ENCODE assay signal across 1 cellular context in the genomic region with DNA sequence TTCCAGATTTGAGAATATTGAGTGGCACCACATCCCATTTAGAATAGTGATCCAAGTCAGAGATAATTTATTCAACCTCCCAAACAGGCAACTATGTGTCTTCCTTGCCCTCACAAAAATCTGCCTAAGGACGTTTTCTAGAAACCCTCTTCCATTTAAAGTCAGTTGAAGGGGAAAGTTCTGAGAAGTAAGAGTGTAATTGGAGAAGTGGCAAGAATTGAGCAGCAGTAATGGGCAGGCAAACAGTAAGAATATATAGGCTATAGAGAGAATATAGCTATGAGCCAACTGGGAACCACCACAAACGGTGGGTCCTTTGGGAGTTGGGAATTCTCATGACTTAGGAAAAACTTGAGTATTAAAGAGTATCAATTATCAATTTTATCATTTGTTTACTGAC.
TF ChIP-seq lines count a peak whose summit lies in the region.

No MANE protein-coding gene starts in this region.

TF ChIP-seq in GM23338, 12 proteins besides CTCF, POLR2A, EP300 and RAD21:
- TF ChIP-seq CREB1 (CRISPR knock-in tag; IDR thresholded peaks at IDR 0.05; ENCODE audit: low read depth) (no peak), STAT1 (IDR thresholded peaks at IDR 0.05; ENCODE audit: unreplicated experiment) (no peak), NANOG (IDR thresholded peaks at IDR 0.05; ENCODE audit: borderline replicate concordance) (no peak), ZNF331 (CRISPR knock-in tag; IDR thresholded peaks at IDR 0.05; ENCODE audit: low read depth) (no peak), POLR2AphosphoS5 (IDR thresholded peaks at IDR 0.05; ENCODE audit: low read depth) (no peak)
- TF ChIP-seq, protein P1, sequence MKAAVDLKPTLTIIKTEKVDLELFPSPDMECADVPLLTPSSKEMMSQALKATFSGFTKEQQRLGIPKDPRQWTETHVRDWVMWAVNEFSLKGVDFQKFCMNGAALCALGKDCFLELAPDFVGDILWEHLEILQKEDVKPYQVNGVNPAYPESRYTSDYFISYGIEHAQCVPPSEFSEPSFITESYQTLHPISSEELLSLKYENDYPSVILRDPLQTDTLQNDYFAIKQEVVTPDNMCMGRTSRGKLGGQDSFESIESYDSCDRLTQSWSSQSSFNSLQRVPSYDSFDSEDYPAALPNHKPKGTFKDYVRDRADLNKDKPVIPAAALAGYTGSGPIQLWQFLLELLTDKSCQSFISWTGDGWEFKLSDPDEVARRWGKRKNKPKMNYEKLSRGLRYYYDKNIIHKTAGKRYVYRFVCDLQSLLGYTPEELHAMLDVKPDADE (IDR thresholded peaks at IDR 0.05): no peak
- TF ChIP-seq, protein P2, sequence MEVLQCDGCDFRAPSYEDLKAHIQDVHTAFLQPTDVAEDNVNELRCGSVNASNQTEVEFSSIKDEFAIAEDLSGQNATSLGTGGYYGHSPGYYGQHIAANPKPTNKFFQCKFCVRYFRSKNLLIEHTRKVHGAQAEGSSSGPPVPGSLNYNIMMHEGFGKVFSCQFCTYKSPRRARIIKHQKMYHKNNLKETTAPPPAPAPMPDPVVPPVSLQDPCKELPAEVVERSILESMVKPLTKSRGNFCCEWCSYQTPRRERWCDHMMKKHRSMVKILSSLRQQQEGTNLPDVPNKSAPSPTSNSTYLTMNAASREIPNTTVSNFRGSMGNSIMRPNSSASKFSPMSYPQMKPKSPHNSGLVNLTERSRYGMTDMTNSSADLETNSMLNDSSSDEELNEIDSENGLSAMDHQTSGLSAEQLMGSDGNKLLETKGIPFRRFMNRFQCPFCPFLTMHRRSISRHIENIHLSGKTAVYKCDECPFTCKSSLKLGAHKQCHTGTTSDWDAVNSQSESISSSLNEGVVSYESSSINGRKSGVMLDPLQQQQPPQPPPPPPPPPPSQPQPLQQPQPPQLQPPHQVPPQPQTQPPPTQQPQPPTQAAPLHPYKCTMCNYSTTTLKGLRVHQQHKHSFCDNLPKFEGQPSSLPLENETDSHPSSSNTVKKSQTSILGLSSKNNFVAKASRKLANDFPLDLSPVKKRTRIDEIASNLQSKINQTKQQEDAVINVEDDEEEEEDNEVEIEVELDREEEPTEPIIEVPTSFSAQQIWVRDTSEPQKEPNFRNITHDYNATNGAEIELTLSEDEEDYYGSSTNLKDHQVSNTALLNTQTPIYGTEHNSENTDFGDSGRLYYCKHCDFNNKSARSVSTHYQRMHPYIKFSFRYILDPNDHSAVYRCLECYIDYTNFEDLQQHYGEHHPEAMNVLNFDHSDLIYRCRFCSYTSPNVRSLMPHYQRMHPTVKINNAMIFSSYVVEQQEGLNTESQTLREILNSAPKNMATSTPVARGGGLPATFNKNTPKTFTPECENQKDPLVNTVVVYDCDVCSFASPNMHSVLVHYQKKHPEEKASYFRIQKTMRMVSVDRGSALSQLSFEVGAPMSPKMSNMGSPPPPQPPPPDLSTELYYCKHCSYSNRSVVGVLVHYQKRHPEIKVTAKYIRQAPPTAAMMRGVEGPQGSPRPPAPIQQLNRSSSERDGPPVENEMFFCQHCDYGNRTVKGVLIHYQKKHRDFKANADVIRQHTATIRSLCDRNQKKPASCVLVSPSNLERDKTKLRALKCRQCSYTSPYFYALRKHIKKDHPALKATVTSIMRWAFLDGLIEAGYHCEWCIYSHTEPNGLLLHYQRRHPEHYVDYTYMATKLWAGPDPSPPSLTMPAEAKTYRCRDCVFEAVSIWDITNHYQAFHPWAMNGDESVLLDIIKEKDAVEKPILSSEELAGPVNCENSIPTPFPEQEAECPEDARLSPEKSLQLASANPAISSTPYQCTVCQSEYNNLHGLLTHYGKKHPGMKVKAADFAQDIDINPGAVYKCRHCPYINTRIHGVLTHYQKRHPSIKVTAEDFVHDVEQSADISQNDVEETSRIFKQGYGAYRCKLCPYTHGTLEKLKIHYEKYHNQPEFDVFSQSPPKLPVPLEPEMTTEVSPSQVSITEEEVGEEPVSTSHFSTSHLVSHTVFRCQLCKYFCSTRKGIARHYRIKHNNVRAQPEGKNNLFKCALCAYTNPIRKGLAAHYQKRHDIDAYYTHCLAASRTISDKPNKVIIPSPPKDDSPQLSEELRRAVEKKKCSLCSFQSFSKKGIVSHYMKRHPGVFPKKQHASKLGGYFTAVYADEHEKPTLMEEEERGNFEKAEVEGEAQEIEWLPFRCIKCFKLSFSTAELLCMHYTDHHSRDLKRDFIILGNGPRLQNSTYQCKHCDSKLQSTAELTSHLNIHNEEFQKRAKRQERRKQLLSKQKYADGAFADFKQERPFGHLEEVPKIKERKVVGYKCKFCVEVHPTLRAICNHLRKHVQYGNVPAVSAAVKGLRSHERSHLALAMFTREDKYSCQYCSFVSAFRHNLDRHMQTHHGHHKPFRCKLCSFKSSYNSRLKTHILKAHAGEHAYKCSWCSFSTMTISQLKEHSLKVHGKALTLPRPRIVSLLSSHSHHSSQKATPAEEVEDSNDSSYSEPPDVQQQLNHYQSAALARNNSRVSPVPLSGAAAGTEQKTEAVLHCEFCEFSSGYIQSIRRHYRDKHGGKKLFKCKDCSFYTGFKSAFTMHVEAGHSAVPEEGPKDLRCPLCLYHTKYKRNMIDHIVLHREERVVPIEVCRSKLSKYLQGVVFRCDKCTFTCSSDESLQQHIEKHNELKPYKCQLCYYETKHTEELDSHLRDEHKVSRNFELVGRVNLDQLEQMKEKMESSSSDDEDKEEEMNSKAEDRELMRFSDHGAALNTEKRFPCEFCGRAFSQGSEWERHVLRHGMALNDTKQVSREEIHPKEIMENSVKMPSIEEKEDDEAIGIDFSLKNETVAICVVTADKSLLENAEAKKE (CRISPR knock-in tag; IDR thresholded peaks at IDR 0.05): no peak
TF ChIP-seq in GM23338: peak in this region for 0.
